ENCODE assay signal across 1 cellular context in genomic region chr12:113469893-113470743, GRCh38.
TF ChIP-seq lines count a peak whose summit lies in the region.

No MANE protein-coding gene starts in this region.

TF ChIP-seq in GM23338, 12 proteins besides CTCF, POLR2A, EP300 and RAD21 (continued from another document):
- no peak for TF ChIP-seq ZNF462 (CRISPR knock-in tag; IDR thresholded peaks at IDR 0.05)
- TF ChIP-seq CREB1 (CRISPR knock-in tag; IDR thresholded peaks at IDR 0.05; ENCODE audit: low read depth), result no peak
- no peak for TF ChIP-seq ZNF331 (CRISPR knock-in tag; IDR thresholded peaks at IDR 0.05; ENCODE audit: low read depth)
- TF ChIP-seq ETS1 (IDR thresholded peaks at IDR 0.05), result no peak
